Comparison of ENCODE assay signal across 28 cellular contexts in genomic region chr2:11953258-11953657, GRCh38.
"Had no signal": no experiment of that assay in that cellular context is flagged by ENCODE, and none has a peak within 500 bp of the region (broad histone marks: within the 10 kb centered on the region; RNA-seq: fewer than 3 reads in every experiment).

No MANE protein-coding gene starts in this region.

- H3K36me3 ChIP-seq: brain microvascular endothelial cell, WERI-Rb-1 had no signal

- H3K27ac ChIP-seq: brain microvascular endothelial cell, WERI-Rb-1 had no signal

- H3K27me3 ChIP-seq: brain microvascular endothelial cell had no signal

- DNase-seq: activated B cell treated with CpG ODN at 0.5 μM for 24 hours; activated CD4-positive, alpha-beta T cell treated with anti-CD3 and anti-CD28 coated beads, Interleukin-2, amount 50 U/mL, for 1 hour; activated CD4-positive, alpha-beta T cell treated with anti-CD3 and anti-CD28 coated beads, Interleukin-2, amount 50 U/mL, for 48 hours; activated CD8-positive, alpha-beta memory T cell treated with anti-CD3 and anti-CD28 coated beads for 24 hours; activated CD8-positive, alpha-beta T cell treated with anti-CD3 and anti-CD28 coated beads for 36 hours; activated effector memory CD4-positive, alpha-beta T cell treated with anti-CD3 and anti-CD28 coated beads, Interleukin-2, amount 50 U/mL, for 16 hours; activated naive CD4-positive, alpha-beta T cell treated with anti-CD3 and anti-CD28 coated beads, Interleukin-2, amount 10 ng/mL, durations not matched to agents 7 days and 5 days; activated T-cell treated with anti-CD3 and anti-CD28 coated beads, Interleukin-2, amount 50 U/mL, for 48 hours; amniotic stem cell; anterior cingulate cortex; brain microvascular endothelial cell; cortex of kidney; dermis blood vessel endothelial cell; effector CD4-positive, alpha-beta T cell; effector memory CD8-positive, alpha-beta T cell; foreskin fibroblast; head of caudate nucleus; T-helper 1 cell; T-helper 17 cell; T1000; WERI-Rb-1 had no signal

- H3K4me1 Mint-ChIP-seq: activated naive CD4-positive, alpha-beta T cell treated with anti-CD3 and anti-CD28 coated beads, Interleukin-2, amount 10 ng/mL, durations not matched to agents 7 days and 5 days; central memory CD8-positive, alpha-beta T cell; T-helper 17 cell had no signal

- H3K4me3 Mint-ChIP-seq: activated B cell treated with CpG ODN at 0.5 μM for 24 hours; activated CD8-positive, alpha-beta T cell treated with anti-CD3 and anti-CD28 coated beads for 36 hours; activated naive CD4-positive, alpha-beta T cell treated with anti-CD3 and anti-CD28 coated beads, Interleukin-2, amount 10 ng/mL, durations not matched to agents 7 days and 5 days; activated naive CD8-positive, alpha-beta T cell; activated T-helper 1 cell treated with anti-CD3 and anti-CD28 coated beads, Interleukin-12 subunit alpha, Interleukin-12 subunit beta, Interleukin-2, Interleukin-4 antibody, amounts not matched to agents 30 ng/mL and 10 ng/mL and 1 ng/mL, durations not matched to agents 14 hours and 24 hours and 36 hours; central memory CD8-positive, alpha-beta T cell; effector memory CD8-positive, alpha-beta T cell; T-helper 17 cell; T-helper 2 cell treated with Interferon-gamma antibody and Interleukin-4, amounts not matched to agents 5 μg/mL and 100 μg/mL, for 36 hours had no signal

- ATAC-seq: activated CD4-positive, CD25-positive, alpha-beta regulatory T cell treated with anti-CD3 and anti-CD28 coated beads, Interleukin-2, amount 50 U/mL, for 24 hours; activated CD8-positive, alpha-beta T cell treated with anti-CD3 and anti-CD28 coated beads for 36 hours; effector memory CD8-positive, alpha-beta T cell; esophagus mucosa; T-helper 17 cell had no signal

- H3K9me3 Mint-ChIP-seq: activated B cell treated with CpG ODN at 0.5 μM for 24 hours; activated CD8-positive, alpha-beta T cell treated with anti-CD3 and anti-CD28 coated beads for 36 hours; activated naive CD4-positive, alpha-beta T cell treated with anti-CD3 and anti-CD28 coated beads, Interleukin-2, amount 10 ng/mL, durations not matched to agents 7 days and 5 days; activated T-helper 1 cell treated with anti-CD3 and anti-CD28 coated beads, Interleukin-12 subunit alpha, Interleukin-12 subunit beta, Interleukin-2, Interleukin-4 antibody, amounts not matched to agents 30 ng/mL and 10 ng/mL and 1 ng/mL, durations not matched to agents 14 hours and 24 hours and 36 hours; activated T-helper 2 cell treated with anti-CD3 and anti-CD28 coated beads, Interferon-gamma antibody, Interleukin-2, Interleukin-4, amounts not matched to agents 10 μg/mL and 5 μg/mL and 100 μg/mL, durations not matched to agents 14 hours and 24 hours and 36 hours; central memory CD8-positive, alpha-beta T cell; effector memory CD8-positive, alpha-beta T cell; T-helper 2 cell treated with Interferon-gamma antibody and Interleukin-4, amounts not matched to agents 5 μg/mL and 100 μg/mL, for 36 hours had no signal

- H3K36me3 Mint-ChIP-seq: activated naive CD4-positive, alpha-beta T cell treated with anti-CD3 and anti-CD28 coated beads, Interleukin-2, amount 10 ng/mL, durations not matched to agents 7 days and 5 days had no signal

- H3K27ac Mint-ChIP-seq: activated B cell treated with CpG ODN at 0.5 μM for 24 hours; activated CD8-positive, alpha-beta T cell treated with anti-CD3 and anti-CD28 coated beads for 36 hours; activated naive CD4-positive, alpha-beta T cell treated with anti-CD3 and anti-CD28 coated beads, Interleukin-2, amount 10 ng/mL, durations not matched to agents 7 days and 5 days; activated naive CD8-positive, alpha-beta T cell; activated T-helper 1 cell treated with anti-CD3 and anti-CD28 coated beads, Interleukin-12 subunit alpha, Interleukin-12 subunit beta, Interleukin-2, Interleukin-4 antibody, amounts not matched to agents 30 ng/mL and 10 ng/mL and 1 ng/mL, durations not matched to agents 14 hours and 24 hours and 36 hours; activated T-helper 2 cell treated with anti-CD3 and anti-CD28 coated beads, Interferon-gamma antibody, Interleukin-2, Interleukin-4, amounts not matched to agents 10 μg/mL and 5 μg/mL and 100 μg/mL, durations not matched to agents 14 hours and 24 hours and 36 hours; effector memory CD8-positive, alpha-beta T cell; T-helper 17 cell; T-helper 2 cell treated with Interferon-gamma antibody and Interleukin-4, amounts not matched to agents 5 μg/mL and 100 μg/mL, for 36 hours had no signal
